Comparison of ENCODE assay signal across 23 cellular contexts in the genomic region with DNA sequence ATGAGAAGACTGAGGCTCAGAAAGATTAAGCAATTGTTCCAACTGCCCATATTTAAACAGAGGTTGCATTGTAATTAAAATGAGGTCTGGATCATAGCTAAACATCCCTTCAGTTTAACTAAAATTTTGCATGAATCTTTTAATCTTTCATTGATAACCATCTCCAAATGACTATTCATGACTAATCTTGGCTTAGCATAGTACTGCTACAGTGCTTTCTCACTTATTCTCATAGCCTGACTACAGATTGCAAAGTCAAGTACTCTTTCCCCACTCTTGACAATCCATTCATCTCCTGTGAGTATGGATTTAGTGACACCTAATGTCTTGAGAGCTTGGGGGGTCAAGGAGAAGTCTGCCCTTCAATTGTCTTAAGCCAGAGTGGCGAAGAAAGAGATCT.
DNase-seq lines count a peak whose midpoint lies in the region; ATAC-seq, FAIRE-seq and TF ChIP-seq lines count a peak whose summit lies in the region.
"Had no signal": no experiment of that assay in that cellular context is flagged by ENCODE, and none has a peak within 500 bp of the region (broad histone marks: within the 10 kb centered on the region; RNA-seq: fewer than 3 reads in every experiment).

No MANE protein-coding gene starts in this region.

- H3K36me3 ChIP-seq in endothelial cell of umbilical vein (ENCODE audit: control insufficient read depth in 2 of 2, extremely low read depth in 1 of 2, insufficient read depth in 2 of 2, low read length in 2 of 2), result no peaks in the 10 kb centered on the region
- H3K36me3 ChIP-seq in osteoblast (ENCODE audit: insufficient read depth, low read length), result no peaks in the 10 kb centered on the region
- H3K36me3 ChIP-seq in Karpas-422 (ENCODE audit: insufficient read depth, low read length), result no peaks in the 10 kb centered on the region
- H3K36me3 ChIP-seq: thyroid gland had no signal

- CTCF ChIA-PET in endothelial cell of umbilical vein (lab: Charles Lee), result interaction anchor here (0.8 to 5.7 kb wide), 9 partner anchors 12 to 276 kb away, joined by 3 to 61 read pairs (median 4); no protein-coding TSS in a partner anchor

- H3K27me3 ChIP-seq in endothelial cell of umbilical vein (ENCODE audit: control insufficient read depth in 2 of 2, insufficient read depth in 2 of 2, low read length in 2 of 2), result no peaks in the 10 kb centered on the region
- no peaks in the 10 kb centered on the region for H3K27me3 ChIP-seq in osteoblast (ENCODE audit: insufficient read depth, low read length)
- H3K27me3 ChIP-seq in Karpas-422 (ENCODE audit: low read length), result no peaks in the 10 kb centered on the region
- H3K27me3 ChIP-seq: thyroid gland had no signal

- H3K4me2 ChIP-seq in endothelial cell of umbilical vein (ENCODE audit: insufficient read depth, low read length) (peak overlapping the region; percentile 8), osteoblast (ENCODE audit: insufficient read depth, low read length) (peak overlapping the region; percentile 44), Karpas-422 (ENCODE audit: low read depth, low read length, poor library complexity, severe bottlenecking) (no peak overlapping the region)

- DNase-seq in COLO829 (ENCODE audit: low spot score) (peak; percentile 49), NCI-H524 (lab: John Stamatoyannopoulos, UW) (peak; percentile 89 to 93), endothelial cell of umbilical vein (ENCODE audit: low read depth, low spot score) (no peak), osteoblast (ENCODE audit: insufficient read length, low spot score, missing footprints) (no peak), Karpas-422 (no peak), DMS53 treated with DMSO at 0.1 percent for 48 hours (lab: John Stamatoyannopoulos, UW; ENCODE audit: unreplicated experiment) (no peak), NCI-H146 treated with DMSO at 0.1 percent for 48 hours (lab: John Stamatoyannopoulos, UW; ENCODE audit: unreplicated experiment) (no peak)
- DNase-seq: activated CD4-positive, CD25-positive, alpha-beta regulatory T cell; activated effector memory CD4-positive, alpha-beta T cell treated with anti-CD3 and anti-CD28 coated beads, Interleukin-2, amount 50 U/mL, for 16 hours; activated naive CD8-positive, alpha-beta T cell treated with anti-CD3 and anti-CD28 coated beads, Interleukin-2, amount 10 ng/mL, durations not matched to agents 7 days and 5 days; CD4-positive, alpha-beta memory T cell; DMS 273 treated with DMSO at 0.1 percent for 48 hours; effector CD8-positive, alpha-beta T cell; GDM1; islet precursor cell; KG1; mucosa of descending colon; NCI-H774; nephron progenitor cell; stimulated activated naive CD4-positive, alpha-beta T cell treated with Interleukin-2 at 50 U/mL for 16 hours; thyroid gland had no signal

- POLR2A ChIA-PET in endothelial cell of umbilical vein (lab: Charles Lee), result no interaction called here

- dilution Hi-C loops in endothelial cell of umbilical vein (cut with MboI; ENCODE audit: extremely low pct_ligation_motif_present, low sequenced_read_pairs), result no loop called here

- TF ChIP-seq POLR2A in endothelial cell of umbilical vein (IDR thresholded peaks at IDR 0.05; ENCODE audit: low read depth, low read length), result no peak

- H3K79me2 ChIP-seq in endothelial cell of umbilical vein (ENCODE audit: control insufficient read depth, insufficient read depth, low read length) (no peaks in the 10 kb centered on the region), osteoblast (ENCODE audit: insufficient read depth, low read length) (no peaks in the 10 kb centered on the region), Karpas-422 (ENCODE audit: low read length) (no peaks in the 10 kb centered on the region)

- H4K20me1 ChIP-seq in endothelial cell of umbilical vein (replicated peaks; ENCODE audit: control insufficient read depth, extremely low read depth, insufficient read depth, low read length) (no peaks in the 10 kb centered on the region), osteoblast (ENCODE audit: insufficient read depth, low read length) (no peaks in the 10 kb centered on the region), Karpas-422 (ENCODE audit: insufficient read depth, low read depth, low read length) (no peaks in the 10 kb centered on the region)

- no peaks in the 10 kb centered on the region for H3K9me1 ChIP-seq in endothelial cell of umbilical vein (replicated peaks; ENCODE audit: control insufficient read depth, extremely low read depth, insufficient read depth, low read length)

- H2AFZ ChIP-seq in endothelial cell of umbilical vein (ENCODE audit: low read depth, low read length), result no peak overlapping the region
- H2AFZ ChIP-seq in osteoblast (ENCODE audit: low read length), result peak overlapping the region; percentile 34
- no peak overlapping the region for H2AFZ ChIP-seq in Karpas-422 (ENCODE audit: low read length)

- no peaks in the 10 kb centered on the region for H3K9me3 ChIP-seq in endothelial cell of umbilical vein (replicated peaks; ENCODE audit: control insufficient read depth, insufficient read depth, low read length)
- no peaks in the 10 kb centered on the region for H3K9me3 ChIP-seq in osteoblast (ENCODE audit: low read depth, low read length)
- no peaks in the 10 kb centered on the region for H3K9me3 ChIP-seq in Karpas-422 (ENCODE audit: low read length)
- H3K9me3 ChIP-seq: mucosa of descending colon, thyroid gland had no signal

- H3K27ac ChIP-seq in endothelial cell of umbilical vein (ENCODE audit: insufficient read depth, low read depth, low read length) (no peak overlapping the region), osteoblast (ENCODE audit: low read depth, low read length) (peak overlapping the region; percentile 35), Karpas-422 (ENCODE audit: low read length) (no peak overlapping the region)
- H3K27ac ChIP-seq: thyroid gland had no signal

- intact Hi-C loops in endothelial cell of umbilical vein (cut with micrococcal nuclease), result loop anchor here (1.0 to 5.0 kb wide), 5 partner anchors 49 to 1088 kb away; a partner anchor contains a TSS

- H3K4me3 ChIP-seq in endothelial cell of umbilical vein (replicated peaks in 1 of 3; ENCODE audit: insufficient read depth in 1 of 3, low read depth in 1 of 3, low read length in 3 of 3) (no peak overlapping the region), osteoblast (ENCODE audit: insufficient read depth, low read length) (peak overlapping the region; percentile 23), Karpas-422 (ENCODE audit: low read length) (no peak overlapping the region)
- H3K4me3 ChIP-seq: mucosa of descending colon, thyroid gland had no signal

- no peak for FAIRE-seq in endothelial cell of umbilical vein (lab: Jason Lieb, UNC)
- FAIRE-seq: H54 had no signal

- H3K4me1 ChIP-seq in endothelial cell of umbilical vein (ENCODE audit: control insufficient read depth, extremely low read depth, insufficient read depth, low read length) (peaks cover 14% of the 10 kb centered on the region), osteoblast (ENCODE audit: insufficient read depth, low read length) (peaks cover 12% of the 10 kb centered on the region), Karpas-422 (ENCODE audit: low read length) (peaks cover 8% of the 10 kb centered on the region)
- H3K4me1 ChIP-seq: thyroid gland had no signal

- no peak overlapping the region for H3K9ac ChIP-seq in endothelial cell of umbilical vein (replicated peaks; ENCODE audit: extremely low read depth, insufficient read depth, low read length)
- H3K9ac ChIP-seq in Karpas-422 (ENCODE audit: low read length), result no peak overlapping the region

- no peak for TF ChIP-seq CTCF in endothelial cell of umbilical vein (IDR thresholded peaks at IDR 0.05; ENCODE audit: extremely low read depth in 1 of 2, insufficient read depth in 1 of 2, low read depth in 1 of 2, low read length in 2 of 2)
- no peak for TF ChIP-seq CTCF in osteoblast (IDR thresholded peaks at IDR 0.05; ENCODE audit: extremely low read depth, low read depth, low read length)

- BruUV-seq in endothelial cell of umbilical vein (replicated peaks; lab: Mats Ljungman, UMichigan), result no TSS peak

- no peak for ATAC-seq in GM21786 (IDR thresholded peaks at IDR 0.05; ENCODE audit: unreplicated experiment)
- ATAC-seq: mucosa of descending colon had no signal

- no peaks in the 10 kb centered on the region for H3K9me2 ChIP-seq in Karpas-422 (replicated peaks; ENCODE audit: insufficient read depth, low read length)

TF ChIP-seq in endothelial cell of umbilical vein, 7 proteins besides CTCF, POLR2A, EP300 and RAD21:
- TF ChIP-seq POLR2AphosphoS5 (IDR thresholded peaks at IDR 0.05; ENCODE audit: insufficient read depth, low read depth, low read length), result no peak
- TF ChIP-seq FOS (IDR thresholded peaks at IDR 0.05; ENCODE audit: borderline replicate concordance, insufficient read depth, low read length), result no peak
- TF ChIP-seq GATA2 (IDR thresholded peaks at IDR 0.05; ENCODE audit: insufficient read depth, insufficient read length, low read depth, low read length), result peak; percentile 85
- TF ChIP-seq EZH2 (IDR thresholded peaks at IDR 0.05; ENCODE audit: borderline replicate concordance, low read depth, low read length, severe bottlenecking), result no peak
- TF ChIP-seq, protein P1, sequence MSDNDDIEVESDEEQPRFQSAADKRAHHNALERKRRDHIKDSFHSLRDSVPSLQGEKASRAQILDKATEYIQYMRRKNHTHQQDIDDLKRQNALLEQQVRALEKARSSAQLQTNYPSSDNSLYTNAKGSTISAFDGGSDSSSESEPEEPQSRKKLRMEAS (IDR thresholded peaks at IDR 0.05; ENCODE audit: insufficient read depth, insufficient read length), result no peak
- TF ChIP-seq JUN (IDR thresholded peaks at IDR 0.05; ENCODE audit: borderline replicate concordance, insufficient read depth, insufficient read length, low read depth), result no peak
- TF ChIP-seq MYC (IDR thresholded peaks at IDR 0.05; ENCODE audit: low read depth, low read length), result no peak

Comparison
In these comparisons a context has a peak if more than half of its experiments do, and no peak if none do; other contexts are left out.
1. DNase-seq: peak in COLO829 (single experiment) and NCI-H524 (2 of 2); none in endothelial cell of umbilical vein (single experiment), osteoblast (single experiment), Karpas-422 (single experiment), DMS53 treated with DMSO at 0.1 percent for 48 hours (single experiment) and NCI-H146 treated with DMSO at 0.1 percent for 48 hours (single experiment).